Comparison of ENCODE assay signal across 8 cellular contexts in the genomic region with DNA sequence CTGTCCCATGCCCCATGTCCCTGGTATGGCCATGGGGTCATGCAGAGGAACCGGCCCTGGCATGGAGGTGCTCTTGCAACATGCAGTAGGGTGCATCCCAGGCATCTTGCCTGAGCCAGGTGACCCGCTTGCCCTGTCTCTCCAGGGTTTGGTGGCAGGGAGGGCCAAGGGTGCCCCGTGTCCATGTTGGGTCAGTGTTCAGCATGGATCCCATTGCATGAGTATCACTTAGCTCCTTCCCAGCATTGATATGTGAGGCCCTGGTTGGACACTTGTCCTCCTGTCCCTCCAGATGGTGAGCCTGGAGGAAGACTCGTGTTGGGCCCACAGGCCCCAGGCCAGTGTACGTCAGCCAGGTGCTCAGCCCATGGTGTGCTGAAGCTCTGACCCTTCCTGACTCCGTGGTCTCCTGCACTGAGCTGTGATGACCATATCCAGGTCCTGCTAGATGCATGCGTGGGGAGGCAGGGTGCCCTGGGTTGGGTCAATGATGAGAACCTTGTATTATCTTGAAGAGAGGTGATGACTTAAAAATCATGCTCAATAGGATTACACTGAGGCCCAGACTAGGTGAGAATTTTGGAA.
"Had no signal": no experiment of that assay in that cellular context is flagged by ENCODE, and none has a peak within 500 bp of the region (broad histone marks: within the 10 kb centered on the region; RNA-seq: fewer than 3 reads in every experiment).

No MANE protein-coding gene starts in this region.

- FAIRE-seq: G401.6, GM12878, GM12891, GM12892, GM18507, GM19239 had no signal

- H3K4me3 ChIP-seq: GM12878 had no signal

- ATAC-seq: GM12878 had no signal

- DNase-seq: GDM1, GF-D8 had no signal
